ENCODE assay signal across 20 cellular contexts in genomic region chr1:16378443-16378842, GRCh38. TPM values are rescaled to one million over a fixed set of nuclear protein-coding genes. Genes with fewer than 3 reads are reported as not detected.
A peak's percentile ranks its signal among the peaks of the same experiment; 100 is the strongest.
DNase-seq lines count a peak whose midpoint lies in the region; ATAC-seq, FAIRE-seq and TF ChIP-seq lines count a peak whose summit lies in the region.
"Had no signal": no experiment of that assay in that cellular context is flagged by ENCODE, and none has a peak within 500 bp of the region (broad histone marks: within the 10 kb centered on the region; RNA-seq: fewer than 3 reads in every experiment).

No MANE protein-coding gene starts in this region.

- POLR2A ChIA-PET in Panc1 (lab: Charles Lee) (interaction anchor here (1.0 kb wide), 1 partner anchor 13 kb away, joined by 3 read pairs; no protein-coding TSS in a partner anchor), K562 (lab: Yijun Ruan, JAX) (interaction anchor here (0.6 to 3.9 kb wide), 6 partner anchors 9 to 276 kb away, joined by 3 to 18 read pairs (median 3); partner anchors contain the start of gene SZRD1)

- H2AFZ ChIP-seq in K562 (ENCODE audit: low read depth, low read length), result no peak overlapping the region

- WGBS in K562 (ENCODE audit: insufficient coverage, low coverage, missing lambda C conversion rate), result 51% methylated on average over 7 of the region's 7 CpGs
- no CpG with 5 or more reads among the region's 7 CpGs for WGBS in mesendoderm (ENCODE audit: extremely low coverage, insufficient coverage, low lambda C conversion rate)

- TF ChIP-seq CTCF in Panc1 (IDR thresholded peaks at IDR 0.05) (no peak), K562 (IDR thresholded peaks at IDR 0.05 in 2 of 3, conservative IDR thresholded peaks at IDR 0.05 in 1 of 3; ENCODE audit: insufficient read depth in 2 of 3, low read depth in 1 of 3, low read length in 3 of 3) (no peak), osteocyte (IDR thresholded peaks at IDR 0.05) (no peak)

- no peak overlapping the region for H3K23ac ChIP-seq in mesendoderm (ENCODE audit: low read length)

- in situ Hi-C loops in Panc1 (cut with HindIII; ENCODE audit: low pct_unique_long_range_greater_than_20kb, low sequenced_read_pairs) (no loop called here), K562 (cut with MboI) (no loop called here)

- no peak overlapping the region; a peak in 1 of 4 replicates for H3K9ac ChIP-seq in K562 (ENCODE audit: insufficient read depth in 1 of 2, low read depth in 2 of 2, low read length in 2 of 2)
- no peak overlapping the region for H3K9ac ChIP-seq in mesendoderm (ENCODE audit: low read length)

- no peak overlapping the region for H3K4me3 Mint-ChIP-seq in osteocyte (ENCODE audit: unreplicated experiment)
- no peak overlapping the region for H3K4me3 Mint-ChIP-seq in stimulated activated effector memory CD8-positive, alpha-beta T cell treated with anti-CD3 and anti-CD28 coated beads, Interleukin-12 subunit alpha, Interleukin-12 subunit beta, amount 100 ng/mL, for 72 hours
- H3K4me3 Mint-ChIP-seq: B cell, H9 had no signal

- H3K27me3 Mint-ChIP-seq in osteocyte (ENCODE audit: unreplicated experiment), result no peaks in the 10 kb centered on the region
- H3K27me3 Mint-ChIP-seq: B cell; CD4-positive, alpha-beta T cell had no signal

- H3K36me3 Mint-ChIP-seq in osteocyte (ENCODE audit: unreplicated experiment), result no peaks in the 10 kb centered on the region
- H3K36me3 Mint-ChIP-seq in stimulated activated effector memory CD8-positive, alpha-beta T cell treated with anti-CD3 and anti-CD28 coated beads, Interleukin-12 subunit alpha, Interleukin-12 subunit beta, amount 100 ng/mL, for 72 hours, result peaks cover 94% of the 10 kb centered on the region

- BruUV-seq in Panc1 (replicated peaks; lab: Mats Ljungman, UMichigan), result no TSS peak
- no TSS peak for BruUV-seq in K562 (replicated peaks; lab: Mats Ljungman, UMichigan)

- H4K8ac ChIP-seq in mesendoderm (ENCODE audit: low read depth, low read length), result no peak overlapping the region

- no peak overlapping the region for H3K18ac ChIP-seq in mesendoderm (ENCODE audit: low read length)

- H4K5ac ChIP-seq in mesendoderm (ENCODE audit: low read length), result no peak overlapping the region

- H3K4me1 ChIP-seq in Panc1 (ENCODE audit: control insufficient read depth, insufficient read depth, low read length), result peaks cover 56% of the 10 kb centered on the region
- peaks cover 22 to 24% of the 10 kb centered on the region in 2 experiments for H3K4me1 ChIP-seq in K562 (replicated peaks in 1 of 2; ENCODE audit: control insufficient read depth in 2 of 2, insufficient read depth in 2 of 2, low read length in 2 of 2)
- peaks cover 5% of the 10 kb centered on the region for H3K4me1 ChIP-seq in mesendoderm (ENCODE audit: control insufficient read depth, low read depth, low read length)

- H3K56ac ChIP-seq in mesendoderm (ENCODE audit: low read length), result no peak overlapping the region

- no peak for FAIRE-seq in K562 (lab: Jason Lieb, UNC)
- FAIRE-seq: A204.1, GM12878, GM18507, HTR-8/SVneo had no signal

- H3K79me2 ChIP-seq in K562 (ENCODE audit: control insufficient read depth, insufficient read depth, low read length) (peaks cover 99% of the 10 kb centered on the region), mesendoderm (ENCODE audit: control insufficient read depth, insufficient read depth, low read length) (peaks cover 86% of the 10 kb centered on the region)

- DNase-seq in Panc1 (ENCODE audit: low read depth, low spot score) (no peak), K562 (ENCODE audit: extremely low read depth in 1 of 4, low spot score in 3 of 4) (peak in 1 of 4 experiments; percentile 8), osteocyte (ENCODE audit: extremely low spot score, unreplicated experiment) (no peak), mesendoderm (no peak), occipital lobe (lab: John Stamatoyannopoulos, UW) (no peak), retina (no peak)
- DNase-seq in stimulated activated effector memory CD8-positive, alpha-beta T cell treated with anti-CD3 and anti-CD28 coated beads, Interleukin-12 subunit alpha, Interleukin-12 subunit beta, amount 100 ng/mL, for 72 hours (ENCODE audit: low spot score in 2 of 2), result no peak
- DNase-seq: C1 segment of cervical spinal cord; Calu3; CD4-positive, alpha-beta T cell; DMS 273 treated with DMSO at 0.1 percent for 48 hours; GOT3; H9 had no signal

- H2AK5ac ChIP-seq in mesendoderm (ENCODE audit: low read length), result no peak overlapping the region

- H3K79me1 ChIP-seq in mesendoderm (ENCODE audit: low read length), result peaks cover 16% of the 10 kb centered on the region

- no peaks in the 10 kb centered on the region for H3K9me3 Mint-ChIP-seq in osteocyte (ENCODE audit: unreplicated experiment)
- no peaks in the 10 kb centered on the region for H3K9me3 Mint-ChIP-seq in stimulated activated effector memory CD8-positive, alpha-beta T cell treated with anti-CD3 and anti-CD28 coated beads, Interleukin-12 subunit alpha, Interleukin-12 subunit beta, amount 100 ng/mL, for 72 hours
- H3K9me3 Mint-ChIP-seq: CD4-positive, alpha-beta T cell; H9 had no signal

- intact Hi-C loops in Panc1 (cut with micrococcal nuclease; ENCODE audit: unreplicated experiment), result no loop called here
- intact Hi-C loops in K562 (cut with micrococcal nuclease), result no loop called here

- H4K20me1 ChIP-seq in K562 (replicated peaks; ENCODE audit: control insufficient read depth, insufficient read depth, low read length), result peaks cover 43% of the 10 kb centered on the region

- no peak overlapping the region for H2BK5ac ChIP-seq in mesendoderm (ENCODE audit: low read length)

- no peak for TF ChIP-seq RAD21 in K562 (CRISPR knock-in tag; conservative IDR thresholded peaks at IDR 0.05 in 1 of 2, IDR thresholded peaks at IDR 0.05 in 1 of 2)

- no peaks in the 10 kb centered on the region for H3K9me3 ChIP-seq in Panc1 (ENCODE audit: control insufficient read depth, insufficient read depth, low read depth, low read length)
- no peaks in the 10 kb centered on the region for H3K9me3 ChIP-seq in K562 (replicated peaks; ENCODE audit: control insufficient read depth, insufficient read depth, low read depth, low read length)

- H2BK15ac ChIP-seq in mesendoderm (replicated peaks; ENCODE audit: low read depth), result no peak overlapping the region

- peaks cover 3% of the 10 kb centered on the region for H3K9me1 ChIP-seq in K562 (ENCODE audit: control insufficient read depth, insufficient read depth, low read length)

- H3K27me3 ChIP-seq in Panc1 (ENCODE audit: control insufficient read depth, insufficient read depth, low read length) (no peaks in the 10 kb centered on the region), K562 (ENCODE audit: control insufficient read depth in 2 of 2, insufficient read depth in 2 of 2, low read length in 2 of 2) (no peaks in the 10 kb centered on the region), mesendoderm (ENCODE audit: insufficient read depth, low read length, poor library complexity) (no peaks in the 10 kb centered on the region)

- H3K27ac ChIP-seq in Panc1 (ENCODE audit: low read length) (peak overlapping the region; percentile 80; the same call in 1 of the 2 replicates), K562 (ENCODE audit: extremely low read depth, low read depth, low read length) (no peak overlapping the region), mesendoderm (ENCODE audit: low read depth, low read length) (no peak overlapping the region)

- no peak overlapping the region for H3K4me2 ChIP-seq in K562 (ENCODE audit: insufficient read depth, low read length)
- H3K4me2 ChIP-seq in mesendoderm (ENCODE audit: low read length), result no peak overlapping the region

- no peak for TF ChIP-seq EP300 in K562 (IDR thresholded peaks at IDR 0.05; ENCODE audit: low read length)

- H3K4me1 Mint-ChIP-seq in osteocyte (ENCODE audit: unreplicated experiment), result peaks cover 53% of the 10 kb centered on the region
- peaks cover 64% of the 10 kb centered on the region for H3K4me1 Mint-ChIP-seq in stimulated activated effector memory CD8-positive, alpha-beta T cell treated with anti-CD3 and anti-CD28 coated beads, Interleukin-12 subunit alpha, Interleukin-12 subunit beta, amount 100 ng/mL, for 72 hours

- H3K27ac Mint-ChIP-seq in osteocyte (ENCODE audit: unreplicated experiment), result peak overlapping the region; percentile 58
- H3K27ac Mint-ChIP-seq in stimulated activated effector memory CD8-positive, alpha-beta T cell treated with anti-CD3 and anti-CD28 coated beads, Interleukin-12 subunit alpha, Interleukin-12 subunit beta, amount 100 ng/mL, for 72 hours, result peak overlapping the region; percentile 10
- H3K27ac Mint-ChIP-seq: B cell had no signal

- no peaks in the 10 kb centered on the region for H3K36me3 ChIP-seq in Panc1 (ENCODE audit: control insufficient read depth, insufficient read depth, low read length)
- H3K36me3 ChIP-seq in K562 (ENCODE audit: control insufficient read depth, insufficient read depth, low read length), result peaks cover 26% of the 10 kb centered on the region; the same call in 2 of the 3 replicates
- no peaks in the 10 kb centered on the region for H3K36me3 ChIP-seq in mesendoderm (ENCODE audit: control insufficient read depth, insufficient read depth, low read length)

- no peak for TF ChIP-seq POLR2A in K562 (conservative IDR thresholded peaks at IDR 0.05)

- CTCF ChIA-PET in Panc1 (lab: Charles Lee), result interaction anchor here (0.7 kb wide), 1 partner anchor 338 kb away, joined by 6 read pairs; no protein-coding TSS in a partner anchor
- CTCF ChIA-PET in K562 (lab: Yijun Ruan, JAX; ENCODE audit: low intra/inter-chr PET ratio), result no interaction called here

- ATAC-seq in Panc1, result no peak
- peak; percentile 19; the same call in 1 of the 3 replicates for ATAC-seq in K562
- ATAC-seq in stimulated activated effector memory CD8-positive, alpha-beta T cell treated with anti-CD3 and anti-CD28 coated beads, Interleukin-12 subunit alpha, Interleukin-12 subunit beta, amount 100 ng/mL, for 72 hours, result no peak
- no peak for ATAC-seq in GM19397 (IDR thresholded peaks at IDR 0.05; ENCODE audit: unreplicated experiment)
- ATAC-seq: GM12878 had no signal

- H3K4me3 ChIP-seq in Panc1 (ENCODE audit: low read depth in 2 of 2, low read length in 2 of 2) (no peak overlapping the region), K562 (no peak overlapping the region), mesendoderm (ENCODE audit: low read length) (no peak overlapping the region)
- H3K4me3 ChIP-seq: GM12878 had no signal

- no peak overlapping the region for H2BK120ac ChIP-seq in mesendoderm (ENCODE audit: low read depth, low read length)

- no peak overlapping the region for H3K4ac ChIP-seq in mesendoderm (ENCODE audit: low read depth, low read length)

RNA-seq across cellular contexts. Expression of gene SZRD1, which starts 11.4 kb away (rescaled TPM):
- total RNA-seq in Panc1 (2021; ENCODE audit: unreplicated experiment) (175 TPM), K562 (2014; rRNA removed) (72.9 and 112 TPM in 2 replicates), K562 (2014; rRNA removed; fragmentation: Illumina TruSeq; extraction: Trizol) (48.5 and 53.3 TPM in 2 replicates), K562 (2015; rRNA removed; fragmentation: Illumina TruSeq; extraction: Trizol) (80.1 and 88.3 TPM in 2 replicates), K562 (2021) (145 and 149 TPM in 2 replicates), osteocyte (141 and 143 TPM in 2 replicates), occipital lobe (5.1 TPM)
- 176 TPM for polyA plus RNA-seq in Panc1 (2012; ENCODE audit: insufficient read length)
- total RNA-seq in K562 (2011; cell fraction: chromatin; rRNA removed; ENCODE audit: low replicate concordance), result 32.7 and 51.8 TPM in 2 replicates
- 40.4 and 41.1 TPM in 2 replicates for total RNA-seq in K562 (2011; cell fraction: nucleolus; rRNA removed)
- total RNA-seq in K562 (2011; cell fraction: nucleoplasm; rRNA removed), result 47.8 and 68.1 TPM in 2 replicates
- polyA plus RNA-seq in K562 (2011; rRNA removed) (82.5 and 83.2 TPM in 2 replicates), K562 (2014; fragmentation: Illumina TruSeq; extraction: Trizol) (143 and 171 TPM in 2 replicates), K562 (2014; fragmentation: Nextera tagmentation; extraction: Ambion mirVana) (1 to 10 TPM; 3.9 to 7.2 TPM), K562 (2014; rRNA removed) (82.5 and 110 TPM in 2 replicates)
- 119 and 167 TPM in 2 replicates for polyA plus RNA-seq in K562 (2011; cell fraction: cytosol; rRNA removed)
- polyA plus RNA-seq in K562 (2011; cell fraction: nucleus; rRNA removed), result 47.8 and 62.7 TPM in 2 replicates
- 91.4 and 111 TPM in 2 replicates for polyA plus RNA-seq in K562 (2012)
- 36.0 and 46.5 TPM in 2 replicates for polyA minus RNA-seq in K562 (2011; rRNA and poly(A)+ RNA removed)
- polyA minus RNA-seq in K562 (2011; cell fraction: cytosol; rRNA and poly(A)+ RNA removed), result 60.6 and 62.5 TPM in 2 replicates
- 12.4 and 16.3 TPM in 2 replicates for polyA minus RNA-seq in K562 (2011; cell fraction: nucleus; rRNA and poly(A)+ RNA removed)
- 115 TPM for polyA plus RNA-seq in mesendoderm (2013, experiment 1 of 2)
- polyA plus RNA-seq in mesendoderm (2013, experiment 2 of 2), result 117 TPM

RNA-seq across cellular contexts. Expression of gene FBXO42, which starts 26.2 kb away (rescaled TPM):
- total RNA-seq in Panc1 (2021; ENCODE audit: unreplicated experiment) (25.7 TPM), K562 (2014; rRNA removed) (11.6 and 13.6 TPM in 2 replicates), K562 (2014; rRNA removed; fragmentation: Illumina TruSeq; extraction: Trizol) (14.6 and 17.4 TPM in 2 replicates), K562 (2015; rRNA removed; fragmentation: Illumina TruSeq; extraction: Trizol) (15.5 and 17.5 TPM in 2 replicates), K562 (2021) (21.2 and 24.1 TPM in 2 replicates), osteocyte (22.2 and 22.8 TPM in 2 replicates), occipital lobe (29.5 TPM)
- 14.2 TPM for polyA plus RNA-seq in Panc1 (2012; ENCODE audit: insufficient read length)
- 67.9 and 105 TPM in 2 replicates for total RNA-seq in K562 (2011; cell fraction: chromatin; rRNA removed; ENCODE audit: low replicate concordance)
- total RNA-seq in K562 (2011; cell fraction: nucleolus; rRNA removed), result 41.7 and 47.5 TPM in 2 replicates
- 69.1 and 89.4 TPM in 2 replicates for total RNA-seq in K562 (2011; cell fraction: nucleoplasm; rRNA removed)
- polyA plus RNA-seq in K562 (2011; rRNA removed) (23.6 and 37.6 TPM in 2 replicates), K562 (2014; fragmentation: Illumina TruSeq; extraction: Trizol) (20.8 and 24.8 TPM in 2 replicates), K562 (2014; fragmentation: Nextera tagmentation; extraction: Ambion mirVana) (1 to 10 TPM; 7.2 to 8.0 TPM), K562 (2014; rRNA removed) (15.4 and 20.1 TPM in 2 replicates)
- 26.7 and 30.1 TPM in 2 replicates for polyA plus RNA-seq in K562 (2011; cell fraction: cytosol; rRNA removed)
- 48.3 and 53.6 TPM in 2 replicates for polyA plus RNA-seq in K562 (2011; cell fraction: nucleus; rRNA removed)
- 17.4 and 33.7 TPM in 2 replicates for polyA plus RNA-seq in K562 (2012)
- 31.9 and 41.8 TPM in 2 replicates for polyA minus RNA-seq in K562 (2011; rRNA and poly(A)+ RNA removed)
- polyA minus RNA-seq in K562 (2011; cell fraction: cytosol; rRNA and poly(A)+ RNA removed), result 13.6 and 19.1 TPM in 2 replicates
- 13.2 and 26.5 TPM in 2 replicates for polyA minus RNA-seq in K562 (2011; cell fraction: nucleus; rRNA and poly(A)+ RNA removed)
- 9.1 TPM for polyA plus RNA-seq in mesendoderm (2013, experiment 1 of 2)
- polyA plus RNA-seq in mesendoderm (2013, experiment 2 of 2), result 9.4 TPM

RNA-seq across cellular contexts. Expression of gene SPATA21, which starts 58.8 kb away (rescaled TPM):
- total RNA-seq in Panc1 (2021; ENCODE audit: unreplicated experiment), result not detected
- not detected for polyA plus RNA-seq in Panc1 (2012; ENCODE audit: insufficient read length)
- total RNA-seq in K562 (2011; cell fraction: chromatin; rRNA removed; ENCODE audit: low replicate concordance), result 0.19 and 0.77 TPM in 2 replicates
- 0.33 and 0.53 TPM in 2 replicates for total RNA-seq in K562 (2011; cell fraction: nucleolus; rRNA removed)
- total RNA-seq in K562 (2011; cell fraction: nucleoplasm; rRNA removed), result 0.22 TPM in 1 of 2 replicates, not detected in the other
- total RNA-seq in K562 (2014; rRNA removed), result 0.08 TPM in 1 of 2 replicates, not detected in the other
- 0.11 and 0.13 TPM in 2 replicates for total RNA-seq in K562 (2014; rRNA removed; fragmentation: Illumina TruSeq; extraction: Trizol)
- 0.11 TPM in 1 of 2 replicates, not detected in the other for total RNA-seq in K562 (2015; rRNA removed; fragmentation: Illumina TruSeq; extraction: Trizol)
- total RNA-seq in K562 (2021), result 0.13 TPM in 1 of 2 replicates, not detected in the other
- polyA plus RNA-seq in K562 (2011; rRNA removed), result 0.04 and 0.17 TPM in 2 replicates
- polyA plus RNA-seq in K562 (2011; cell fraction: cytosol; rRNA removed), result 0.07 and 0.25 TPM in 2 replicates
- polyA plus RNA-seq in K562 (2011; cell fraction: nucleus; rRNA removed), result 0.17 and 0.87 TPM in 2 replicates
- polyA plus RNA-seq in K562 (2012), result 0.12 and 0.26 TPM in 2 replicates
- polyA plus RNA-seq in K562 (2014; fragmentation: Illumina TruSeq; extraction: Trizol), result 0.15 TPM in 1 of 2 replicates, not detected in the other
- polyA plus RNA-seq in K562 (2014; fragmentation: Nextera tagmentation; extraction: Ambion mirVana), result under 1 TPM in 1 of 2 experiments, not detected in 1; 0.10 TPM
- 0.28 and 0.36 TPM in 2 replicates for polyA plus RNA-seq in K562 (2014; rRNA removed)
- polyA minus RNA-seq in K562 (2011; rRNA and poly(A)+ RNA removed), result not detected in 2 replicates
- not detected in 2 replicates for polyA minus RNA-seq in K562 (2011; cell fraction: cytosol; rRNA and poly(A)+ RNA removed)
- polyA minus RNA-seq in K562 (2011; cell fraction: nucleus; rRNA and poly(A)+ RNA removed), result not detected in 2 replicates
- total RNA-seq in osteocyte, result not detected in 2 replicates
- 0.07 TPM for polyA plus RNA-seq in mesendoderm (2013, experiment 1 of 2)
- 0.07 TPM for polyA plus RNA-seq in mesendoderm (2013, experiment 2 of 2)
- not detected for total RNA-seq in occipital lobe
- total RNA-seq: B cell; Calu3; CD4-positive, alpha-beta T cell; Daoy; H9 had no signal
